ENCODE assay signal across 8 cellular contexts in genomic region chr17:49414622-49415350, GRCh38.
DNase-seq lines count a peak whose midpoint lies in the region; ATAC-seq and TF ChIP-seq lines count a peak whose summit lies in the region.

PHB1 (minus strand) TSS chr17:49414882; CDS start chr17:49413264, 1,618 bp downstream.

- ATAC-seq in GM19035 (IDR thresholded peaks at IDR 0.05; ENCODE audit: unreplicated experiment) (peak; percentile 98), HG03354 (IDR thresholded peaks at IDR 0.05; ENCODE audit: poor library complexity, severe bottlenecking, unreplicated experiment) (peak; percentile 98)
- ATAC-seq in activated CD4-positive, CD25-positive, alpha-beta regulatory T cell treated with anti-CD3 and anti-CD28 coated beads, Interleukin-2, amount 50 U/mL, for 24 hours: peak; percentile 99 to 100

- TF ChIP-seq CTCF in AG09319 (IDR thresholded peaks at IDR 0.05; ENCODE audit: low read depth, low read length): no peak

- DNase-seq in AG09319 (ENCODE audit: extremely low read depth, low read depth) (peak; percentile 86), NCI-H446 treated with DMSO at 0.1 percent for 48 hours (lab: John Stamatoyannopoulos, UW) (peak; percentile 95), cerebellar nuclear complex (lab: John Stamatoyannopoulos, UW) (peak; percentile 79 to 95), islet precursor cell (peak; percentile 100)
- peak; percentile 79 to 85 for DNase-seq in stimulated activated CD4-positive, alpha-beta T cell treated with anti-CD3 and anti-CD28 coated beads, Interleukin-15, amount 100 ng/mL, for 1 hour (ENCODE audit: low read depth in 1 of 2, low spot score in 1 of 2)

Comparison
In these comparisons a context has a peak if more than half of its experiments do, and no peak if none do; other contexts are left out.
1. Peak in every context shown above with its lines: DNase-seq and ATAC-seq.